Comparison of ENCODE assay signal across 1 cellular context in genomic region chr17:57987582-57988300, GRCh38.
A peak's percentile ranks its signal among the peaks of the same experiment; 100 is the strongest.
TF ChIP-seq lines count a peak whose summit lies in the region.

TSS of gene VEZF1 (minus strand) at chr17:57988254. CDS start at chr17:57988111, 143 bp downstream.

TF ChIP-seq in WTC11, 78 proteins besides CTCF, POLR2A, EP300 and RAD21 (continued from another document):
- TF ChIP-seq FOXP4 (CRISPR knock-in tag; IDR thresholded peaks at IDR 0.05) (0 out of 2 replicates have a peak, but pooled peaks have one; percentile 40), ZNF121 (CRISPR knock-in tag; IDR thresholded peaks at IDR 0.05) (no peak)
